ENCODE assay signal across 19 cellular contexts in the genomic region with DNA sequence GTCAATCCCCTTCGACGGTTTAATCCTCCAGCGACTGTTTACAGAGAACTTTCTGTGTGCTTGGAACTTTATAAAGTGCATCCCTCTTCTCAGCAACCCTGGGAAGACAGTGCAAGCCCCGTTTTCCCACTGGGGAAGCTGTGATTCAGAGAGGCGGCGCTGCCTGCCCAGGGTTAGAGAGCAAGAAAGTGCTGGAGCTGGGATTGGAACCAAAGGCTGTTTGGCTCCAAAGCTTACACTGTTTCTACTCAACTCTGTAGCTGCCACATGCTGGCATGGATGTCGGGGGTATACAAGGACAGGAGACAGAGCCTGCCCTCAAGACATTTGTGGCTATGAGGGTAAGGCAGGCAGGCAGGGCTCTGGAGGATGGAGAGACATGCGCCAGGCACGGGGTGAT. TPM values are rescaled to one million over a fixed set of nuclear protein-coding genes. Genes with fewer than 3 reads are reported as not detected.
DNase-seq lines count a peak whose midpoint lies in the region; ATAC-seq and TF ChIP-seq lines count a peak whose summit lies in the region.
"Had no signal": no experiment of that assay in that cellular context is flagged by ENCODE, and none has a peak within 500 bp of the region (broad histone marks: within the 10 kb centered on the region; RNA-seq: fewer than 3 reads in every experiment).

No MANE protein-coding gene starts in this region.

- H3K36me3 ChIP-seq in left ventricle myocardium inferior (no peaks in the 10 kb centered on the region), esophagus muscularis mucosa (peaks cover 0 to 9% (median 4%) of the 10 kb centered on the region in 4 donors), neuronal stem cell (replicated peaks in 1 of 2; ENCODE audit: control insufficient read depth in 2 of 2, insufficient read depth in 2 of 2, low read length in 2 of 2) (peaks cover 2 to 34% of the 10 kb centered on the region in 2 donors), upper lobe of left lung (no peaks in the 10 kb centered on the region)

- H3K27me3 ChIP-seq in left ventricle myocardium inferior (ENCODE audit: low read depth) = no peaks in the 10 kb centered on the region
- H3K27me3 ChIP-seq in esophagus muscularis mucosa = no peaks in the 10 kb centered on the region
- no peaks in the 10 kb centered on the region for H3K27me3 ChIP-seq in neuronal stem cell (ENCODE audit: control insufficient read depth in 3 of 3, insufficient read depth in 3 of 3, low read depth in 1 of 3, low read length in 3 of 3)
- no peaks in the 10 kb centered on the region for H3K27me3 ChIP-seq in upper lobe of left lung

- H3K4me3 ChIP-seq in left ventricle myocardium inferior (no peak overlapping the region), esophagus muscularis mucosa (no peak overlapping the region), neuronal stem cell (ENCODE audit: low read length in 2 of 2) (no peak overlapping the region), upper lobe of left lung (no peak overlapping the region)
- H3K4me3 ChIP-seq: dorsolateral prefrontal cortex had no signal

- H2BK120ac ChIP-seq in neuronal stem cell (ENCODE audit: low read depth, low read length) = peak overlapping the region; percentile 51

- H3K23ac ChIP-seq in neuronal stem cell (ENCODE audit: low read depth, low read length, poor library complexity) = peak overlapping the region; percentile 58

- TF ChIP-seq CTCF in left ventricle myocardium inferior (IDR thresholded peaks at IDR 0.05; ENCODE audit: borderline replicate concordance) (no peak), esophagus muscularis mucosa (IDR thresholded peaks at IDR 0.05) (no peak), upper lobe of left lung (IDR thresholded peaks at IDR 0.05) (no peak)

- no peak for DNase-seq in left ventricle myocardium inferior
- DNase-seq in Right ventricle myocardium inferior (ENCODE audit: missing footprints) = no peak
- DNase-seq in esophagus muscularis mucosa (ENCODE audit: extremely low spot score) = no peak
- no peak for DNase-seq in neuronal stem cell (ENCODE audit: low spot score)
- DNase-seq in upper lobe of left lung = no peak
- no peak for DNase-seq in germinal center (ENCODE audit: low spot score)
- DNase-seq in COLO668 (lab: John Stamatoyannopoulos, UW; ENCODE audit: unreplicated experiment) = no peak
- no peak for DNase-seq in stimulated activated CD8-positive, alpha-beta memory T cell treated with anti-CD3 and anti-CD28 coated beads, Interleukin-4, amount 100 ng/mL, for 48 hours
- DNase-seq: activated CD4-positive, alpha-beta T cell treated with anti-CD3 and anti-CD28 coated beads for 4 hours; activated naive CD8-positive, alpha-beta T cell treated with anti-CD3 and anti-CD28 coated beads for 36 hours; DMS 273 treated with DMSO at 0.1 percent for 48 hours; dorsolateral prefrontal cortex; left colon; MM.1S; NCI-H1694; RPMI8226; stimulated activated naive CD4-positive, alpha-beta T cell treated with Interleukin-2 at 50 U/mL for 16 hours had no signal

- H4K8ac ChIP-seq in neuronal stem cell (ENCODE audit: low read depth, low read length) = no peak overlapping the region

- peak overlapping the region; percentile 32 for H2AK5ac ChIP-seq in neuronal stem cell (ENCODE audit: low read depth, low read length)

- H3K27ac ChIP-seq in left ventricle myocardium inferior (replicated peaks) (peak overlapping the region; percentile 23), esophagus muscularis mucosa (replicated peaks in 1 of 4) (peak overlapping the region; percentile 33 to 70 (median 57)), neuronal stem cell (replicated peaks; ENCODE audit: low read length) (no peak overlapping the region), upper lobe of left lung (peak overlapping the region in 3 of 4 donors; percentile 22 to 52 (median 42))
- H3K27ac ChIP-seq: C4-2B had no signal

- H2BK5ac ChIP-seq in neuronal stem cell (ENCODE audit: low read length) = no peak overlapping the region

- TF ChIP-seq POLR2A in esophagus muscularis mucosa (IDR thresholded peaks at IDR 0.05; ENCODE audit: low read depth) (no peak), upper lobe of left lung (IDR thresholded peaks at IDR 0.05) (no peak)

- no peak overlapping the region for H3K4me2 ChIP-seq in neuronal stem cell (ENCODE audit: insufficient read depth, low read length, poor library complexity, severe bottlenecking)

- no peak overlapping the region for H3K4ac ChIP-seq in neuronal stem cell (ENCODE audit: low read length)

- peak overlapping the region; percentile 93 for H2BK12ac ChIP-seq in neuronal stem cell (ENCODE audit: low read length)

- H3K14ac ChIP-seq in neuronal stem cell (ENCODE audit: low read length) = peak overlapping the region; percentile 83

- TF ChIP-seq EP300 in esophagus muscularis mucosa (IDR thresholded peaks at IDR 0.05) = no peak
- no peak for TF ChIP-seq EP300 in upper lobe of left lung (IDR thresholded peaks at IDR 0.05)

- intact Hi-C loops in left ventricle myocardium inferior (cut with micrococcal nuclease) = no loop called here
- intact Hi-C loops in Right ventricle myocardium inferior (cut with DNase I) = no loop called here
- intact Hi-C loops in esophagus muscularis mucosa (cut with DNase I) = no loop called here

- ATAC-seq in Right ventricle myocardium inferior = no peak
- ATAC-seq in upper lobe of left lung (ENCODE audit: low FRiP score in 2 of 2) = no peak
- ATAC-seq: activated T-helper 17 cell treated with anti-CD3 and anti-CD28 coated beads, Interleukin-2, amount 50 U/mL, for 72 hours; left colon had no signal

- WGBS in esophagus muscularis mucosa = 69% methylated on average over 8 of the region's 9 CpGs
- WGBS in neuronal stem cell (ENCODE audit: extremely low coverage in 2 of 2, insufficient read length in 2 of 2, insufficient replicate concordance in 1 of 2), 2 donors = no CpG with 5 or more reads among the region's 9 CpGs
- WGBS in upper lobe of left lung, 2 donors = 71 to 82% methylated on average over 8 of the region's 9 CpGs

- peak overlapping the region; percentile 40 for H4K91ac ChIP-seq in neuronal stem cell (ENCODE audit: low read depth, low read length, poor library complexity)

- H3K9me3 ChIP-seq in left ventricle myocardium inferior (replicated peaks) = no peaks in the 10 kb centered on the region
- H3K9me3 ChIP-seq in esophagus muscularis mucosa = no peaks in the 10 kb centered on the region
- no peaks in the 10 kb centered on the region for H3K9me3 ChIP-seq in neuronal stem cell (replicated peaks in 1 of 2; ENCODE audit: control insufficient read depth in 2 of 2, insufficient read depth in 1 of 2, low read depth in 1 of 2, low read length in 2 of 2)
- no peaks in the 10 kb centered on the region for H3K9me3 ChIP-seq in upper lobe of left lung

- H3K79me1 ChIP-seq in neuronal stem cell (ENCODE audit: low read depth, low read length) = peaks cover 20% of the 10 kb centered on the region

- H2BK15ac ChIP-seq in neuronal stem cell (ENCODE audit: low read length) = peak overlapping the region; percentile 86

- peak overlapping the region; percentile 72 for H3K9ac ChIP-seq in neuronal stem cell (ENCODE audit: low read depth, low read length, poor library complexity)

- H3K4me1 ChIP-seq in left ventricle myocardium inferior (peaks cover 63% of the 10 kb centered on the region), esophagus muscularis mucosa (peaks cover 13 to 80% (median 69%) of the 10 kb centered on the region in 4 donors), neuronal stem cell (ENCODE audit: control insufficient read depth in 2 of 2, insufficient read depth in 1 of 2, low read depth in 1 of 2, low read length in 2 of 2) (peaks cover 2 to 39% of the 10 kb centered on the region in 2 donors), upper lobe of left lung (peaks cover 0 to 13% (median 6%) of the 10 kb centered on the region in 4 donors)

- peak overlapping the region; percentile 92 for H3K18ac ChIP-seq in neuronal stem cell (ENCODE audit: low read length)

- H2AFZ ChIP-seq in neuronal stem cell (ENCODE audit: low read length) = no peak overlapping the region

RNA-seq across cellular contexts. Expression of a gene that starts 13.0 kb away (rescaled TPM):
- total RNA-seq in left ventricle myocardium inferior (82.8 TPM), Right ventricle myocardium inferior (113 TPM), esophagus muscularis mucosa (100 to 1,000 TPM; 355 to 534 (median 417) TPM), upper lobe of left lung (100 to 1,000 TPM in 4 of 6 donors, 10 to 100 TPM in 2; 63.9 to 523 (median 207) TPM)
- polyA plus RNA-seq in neuronal stem cell (2013, experiment 1 of 2) = 160 TPM
- 157 TPM for polyA plus RNA-seq in neuronal stem cell (2013, experiment 2 of 2)
